ENCODE assay signal across 28 cellular contexts in the genomic region with DNA sequence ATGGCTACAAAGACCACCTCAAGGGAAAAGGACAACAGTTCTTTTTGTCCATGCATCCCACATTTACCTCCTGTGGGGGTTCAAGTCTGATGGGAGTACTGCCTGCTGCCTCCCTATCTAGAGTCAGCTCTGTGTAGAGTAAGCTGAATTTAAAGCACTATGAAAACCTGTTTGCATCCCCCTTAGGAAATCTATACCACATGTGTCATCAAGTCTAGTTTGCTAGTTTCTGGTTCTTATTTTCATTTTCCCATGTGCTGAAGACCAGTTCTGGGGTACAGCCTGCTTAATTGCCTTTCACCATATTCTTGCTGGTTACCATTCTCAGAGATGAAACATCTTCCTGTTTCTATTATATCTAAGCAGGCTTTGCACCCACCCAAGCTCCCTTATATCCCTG.
"Had no signal": no experiment of that assay in that cellular context is flagged by ENCODE, and none has a peak within 500 bp of the region (broad histone marks: within the 10 kb centered on the region; RNA-seq: fewer than 3 reads in every experiment).

No MANE protein-coding gene starts in this region.

- H3K4me1 ChIP-seq: suprapubic skin, testis, thyroid gland, uterus, vagina had no signal

- H3K4me1 Mint-ChIP-seq: stimulated activated effector memory CD8-positive, alpha-beta T cell treated with anti-CD3 and anti-CD28 coated beads, Interleukin-12 subunit alpha, Interleukin-12 subunit beta, amount 100 ng/mL, for 72 hours; stimulated activated memory B cell treated with anti-CD40 and anti-IgM and Interleukin-4, amounts not matched to agents 10 μg/mL and 1 μg/mL and 100 μg/mL, for 72 hours; stimulated activated naive B cell treated with anti-CD40 and anti-IgM and Interleukin-4, amounts not matched to agents 10 μg/mL and 1 μg/mL and 100 μg/mL, for 72 hours; stimulated activated naive CD8-positive, alpha-beta T cell treated with anti-CD3 and anti-CD28 coated beads, Interleukin-15, amount 100 ng/mL, for 72 hours had no signal

- H3K27me3 Mint-ChIP-seq: stimulated activated memory B cell treated with anti-CD40 and anti-IgM and Interleukin-4, amounts not matched to agents 10 μg/mL and 1 μg/mL and 100 μg/mL, for 72 hours; stimulated activated naive B cell treated with anti-CD40 and anti-IgM and Interleukin-4, amounts not matched to agents 10 μg/mL and 1 μg/mL and 100 μg/mL, for 72 hours; stimulated activated naive CD8-positive, alpha-beta T cell treated with anti-CD3 and anti-CD28 coated beads, Interleukin-15, amount 100 ng/mL, for 72 hours; stimulated activated naive CD8-positive, alpha-beta T cell treated with anti-CD3 and anti-CD28 coated beads, Interleukin-15, Interleukin-2, amounts not matched to agents 100 ng/mL and 50 ng/mL, for 24 hours; type B pancreatic cell had no signal

- H3K4me3 ChIP-seq: stomach, suprapubic skin, testis, thoracic aorta, thyroid gland, tibial artery, tibial nerve, transverse colon, upper lobe of left lung, upper lobe of right lung, uterus, vagina had no signal

- H3K27ac ChIP-seq: suprapubic skin, testis, thoracic aorta, thyroid gland, tibial nerve, transverse colon, upper lobe of right lung, uterus, vagina had no signal

- H3K9me3 Mint-ChIP-seq: stimulated activated memory B cell treated with anti-CD40 and anti-IgM and Interleukin-4, amounts not matched to agents 10 μg/mL and 1 μg/mL and 100 μg/mL, for 72 hours; stimulated activated naive CD8-positive, alpha-beta T cell treated with anti-CD3 and anti-CD28 coated beads, Interleukin-15, Interleukin-2, amounts not matched to agents 100 ng/mL and 50 ng/mL, for 24 hours; type B pancreatic cell had no signal

- H3K36me3 ChIP-seq: stomach, suprapubic skin, thoracic aorta, thyroid gland, tibial artery, tibial nerve, transverse colon, upper lobe of left lung, upper lobe of right lung, uterus, vagina had no signal

- H3K27ac Mint-ChIP-seq: stimulated activated effector memory CD8-positive, alpha-beta T cell treated with anti-CD3 and anti-CD28 coated beads, Interleukin-12 subunit alpha, Interleukin-12 subunit beta, amount 100 ng/mL, for 72 hours; stimulated activated memory B cell treated with anti-CD40 and anti-IgM and Interleukin-4, amounts not matched to agents 10 μg/mL and 1 μg/mL and 100 μg/mL, for 72 hours; stimulated activated naive B cell treated with anti-CD40 and anti-IgM and Interleukin-4, amounts not matched to agents 10 μg/mL and 1 μg/mL and 100 μg/mL, for 72 hours; stimulated activated naive CD8-positive, alpha-beta T cell treated with anti-CD3 and anti-CD28 coated beads, Interleukin-15, amount 100 ng/mL, for 72 hours; stimulated activated naive CD8-positive, alpha-beta T cell treated with anti-CD3 and anti-CD28 coated beads, Interleukin-15, Interleukin-2, amounts not matched to agents 100 ng/mL and 50 ng/mL, for 24 hours; type B pancreatic cell had no signal

- H3K36me3 Mint-ChIP-seq: stimulated activated effector memory CD8-positive, alpha-beta T cell treated with anti-CD3 and anti-CD28 coated beads, Interleukin-12 subunit alpha, Interleukin-12 subunit beta, amount 100 ng/mL, for 72 hours; stimulated activated memory B cell treated with anti-CD40 and anti-IgM and Interleukin-4, amounts not matched to agents 10 μg/mL and 1 μg/mL and 100 μg/mL, for 72 hours; stimulated activated naive B cell treated with anti-CD40 and anti-IgM and Interleukin-4, amounts not matched to agents 10 μg/mL and 1 μg/mL and 100 μg/mL, for 72 hours; type B pancreatic cell had no signal

- H3K9me3 ChIP-seq: stomach, suprapubic skin, testis, thoracic aorta, thyroid gland, tibial artery, tibial nerve, transverse colon, upper lobe of left lung, upper lobe of right lung, uterus, vagina had no signal

- ATAC-seq: stimulated activated effector memory CD8-positive, alpha-beta T cell treated with anti-CD3 and anti-CD28 coated beads, Interleukin-12 subunit alpha, Interleukin-12 subunit beta, amount 100 ng/mL, for 72 hours; stimulated activated memory B cell treated with anti-CD40 and anti-IgM and Interleukin-4, amounts not matched to agents 10 μg/mL and 1 μg/mL and 100 μg/mL, for 72 hours; stimulated activated naive B cell treated with anti-CD40 and anti-IgM and Interleukin-4, amounts not matched to agents 10 μg/mL and 1 μg/mL and 100 μg/mL, for 72 hours; stimulated activated naive CD8-positive, alpha-beta T cell treated with anti-CD3 and anti-CD28 coated beads, Interleukin-15, amount 100 ng/mL, for 72 hours; stimulated activated naive CD8-positive, alpha-beta T cell treated with anti-CD3 and anti-CD28 coated beads, Interleukin-15, Interleukin-2, amounts not matched to agents 100 U/mL and 50 U/mL, for 24 hours; upper lobe of right lung had no signal

- H3K4me3 Mint-ChIP-seq: stimulated activated effector memory CD8-positive, alpha-beta T cell treated with anti-CD3 and anti-CD28 coated beads, Interleukin-12 subunit alpha, Interleukin-12 subunit beta, amount 100 ng/mL, for 72 hours; stimulated activated memory B cell treated with anti-CD40 and anti-IgM and Interleukin-4, amounts not matched to agents 10 μg/mL and 1 μg/mL and 100 μg/mL, for 72 hours; stimulated activated naive B cell treated with anti-CD40 and anti-IgM and Interleukin-4, amounts not matched to agents 10 μg/mL and 1 μg/mL and 100 μg/mL, for 72 hours; stimulated activated naive CD8-positive, alpha-beta T cell treated with anti-CD3 and anti-CD28 coated beads, Interleukin-15, amount 100 ng/mL, for 72 hours; stimulated activated naive CD8-positive, alpha-beta T cell treated with anti-CD3 and anti-CD28 coated beads, Interleukin-15, Interleukin-2, amounts not matched to agents 100 ng/mL and 50 ng/mL, for 24 hours; type B pancreatic cell had no signal

- H3K27me3 ChIP-seq: stomach, suprapubic skin, testis, thyroid gland, tibial artery, tibial nerve, transverse colon, upper lobe of left lung, upper lobe of right lung, uterus, vagina had no signal

- DNase-seq: stimulated activated CD4-positive, alpha-beta T cell treated with anti-CD3 and anti-CD28 coated beads, Interleukin-2, amount 100 ng/mL, for 48 hours; stimulated activated CD4-positive, alpha-beta T cell treated with anti-CD3 and anti-CD28 coated beads, Interleukin-4, amount 100 ng/mL, for 1 hour; stimulated activated CD4-positive, alpha-beta T cell treated with anti-CD3 and anti-CD28 coated beads, Interleukin-4, amount 100 ng/mL, for 24 hours; stimulated activated CD4-positive, alpha-beta T cell treated with anti-CD3 and anti-CD28 coated beads, Interleukin-4, amount 100 ng/mL, for 4 hours; stimulated activated CD8-positive, alpha-beta memory T cell treated with anti-CD3 and anti-CD28 coated beads, Interleukin-4, amount 100 ng/mL, for 48 hours; stimulated activated naive B cell treated with anti-CD40 and anti-IgM and Interleukin-4, amounts not matched to agents 10 μg/mL and 1 μg/mL and 100 μg/mL, for 72 hours; stimulated activated naive CD4-positive, alpha-beta T cell; stimulated activated naive CD4-positive, alpha-beta T cell treated with Interleukin-2 at 50 U/mL for 16 hours; stimulated activated naive CD8-positive, alpha-beta T cell treated with anti-CD3 and anti-CD28 coated beads, Interleukin-15, amount 100 ng/mL, for 72 hours; stimulated activated naive CD8-positive, alpha-beta T cell treated with anti-CD3 and anti-CD28 coated beads, Interleukin-15, Interleukin-2, amounts not matched to agents 100 U/mL and 50 U/mL, for 24 hours; stomach; substantia nigra; testis; thyroid gland; tibial artery; transverse colon; trophoblast cell; upper lobe of left lung; upper lobe of right lung; uterus had no signal
